In genomic region chr7:100726998-100727761, GRCh38 we compare ENCODE assay signal across 17 cellular contexts. TPM values are rescaled to one million over a fixed set of nuclear protein-coding genes. Genes with fewer than 3 reads are reported as not detected.
A peak's percentile ranks its signal among the peaks of the same experiment; 100 is the strongest.
DNase-seq lines count a peak whose midpoint lies in the region; ATAC-seq and TF ChIP-seq lines count a peak whose summit lies in the region.
"Had no signal": no experiment of that assay in that cellular context is flagged by ENCODE, and none has a peak within 500 bp of the region (broad histone marks: within the 10 kb centered on the region; RNA-seq: fewer than 3 reads in every experiment).

No MANE protein-coding gene starts in this region.

- no peaks in the 10 kb centered on the region for H3K36me3 ChIP-seq in BLaER1
- no peaks in the 10 kb centered on the region for H3K36me3 ChIP-seq in SJSA1
- no peaks in the 10 kb centered on the region for H3K36me3 ChIP-seq in sigmoid colon

- H4K20me1 ChIP-seq in BLaER1: no peaks in the 10 kb centered on the region

- no peak for TF ChIP-seq EP300 in sigmoid colon (IDR thresholded peaks at IDR 0.05)

- ATAC-seq in GM18511 (IDR thresholded peaks at IDR 0.05; ENCODE audit: unreplicated experiment) (no peak), HG03135 (IDR thresholded peaks at IDR 0.05; ENCODE audit: unreplicated experiment) (no peak)

- H3K9me3 ChIP-seq in BLaER1: no peaks in the 10 kb centered on the region
- 0 out of 2 replicates have a peak, but pooled peaks cover 3% of the 10 kb centered on the region for H3K9me3 ChIP-seq in SJSA1 (replicated peaks)
- no peaks in the 10 kb centered on the region for H3K9me3 ChIP-seq in sigmoid colon

- TF ChIP-seq POLR2A in sigmoid colon (IDR thresholded peaks at IDR 0.05): no peak

- peaks cover 28% of the 10 kb centered on the region for H3K27me3 Mint-ChIP-seq in progenitor cell of endocrine pancreas

- DNase-seq in SJSA1 (ENCODE audit: low read depth in 1 of 2, low spot score in 2 of 2): peak in 1 of 2 experiments; percentile 28
- peak; percentile 77 for DNase-seq in fibroblast of the conjunctiva (ENCODE audit: low read depth)
- peak; percentile 79 for DNase-seq in sigmoid colon
- DNase-seq in progenitor cell of endocrine pancreas (ENCODE audit: low spot score, unreplicated experiment): no peak
- no peak for DNase-seq in NCI-H1092 treated with DMSO at 0.1 percent for 48 hours (lab: John Stamatoyannopoulos, UW)
- DNase-seq: activated CD8-positive, alpha-beta memory T cell treated with anti-CD3 and anti-CD28 coated beads, Interleukin-2, amount 50 U/mL, for 4 hours; CD4-positive, alpha-beta T cell; stimulated activated CD8-positive, alpha-beta memory T cell treated with anti-CD3 and anti-CD28 coated beads, Interleukin-4, amount 100 ng/mL, for 48 hours had no signal

- H3K27me3 ChIP-seq in BLaER1 (peaks cover 13% of the 10 kb centered on the region; the same call in 1 of the 2 replicates), SJSA1 (replicated peaks) (no peaks in the 10 kb centered on the region), sigmoid colon (peaks cover 4 to 20% (median 4%) of the 10 kb centered on the region in 3 donors)

- no peak overlapping the region for H3K4me3 Mint-ChIP-seq in progenitor cell of endocrine pancreas (ENCODE audit: low read depth)
- H3K4me3 Mint-ChIP-seq: activated naive CD4-positive, alpha-beta T cell treated with anti-CD3 and anti-CD28 coated beads, Interleukin-2, amount 50 U/mL, for 24 hours; CD4-positive, alpha-beta T cell; mesothelial cell of epicardium had no signal

- no peak overlapping the region for H3K4me3 ChIP-seq in BLaER1
- no peak overlapping the region for H3K4me3 ChIP-seq in SJSA1
- H3K4me3 ChIP-seq in sigmoid colon: no peak overlapping the region

- TF ChIP-seq CTCF in sigmoid colon (IDR thresholded peaks at IDR 0.05) (no peak), progenitor cell of endocrine pancreas (IDR thresholded peaks at IDR 0.05; ENCODE audit: unreplicated experiment) (no peak)

- H3K9me3 Mint-ChIP-seq in progenitor cell of endocrine pancreas (ENCODE audit: low read depth): no peaks in the 10 kb centered on the region
- H3K9me3 Mint-ChIP-seq: activated naive CD4-positive, alpha-beta T cell treated with anti-CD3 and anti-CD28 coated beads, Interleukin-2, amount 50 U/mL, for 24 hours; CD4-positive, alpha-beta T cell; mesothelial cell of epicardium had no signal

- 0 out of 2 replicates have a peak overlapping the region, but pooled peaks have one; percentile 8 for H3K9ac ChIP-seq in BLaER1
- H3K9ac ChIP-seq: parathyroid adenoma had no signal

- H3K4me2 ChIP-seq in BLaER1: no peak overlapping the region

- H3K4me1 ChIP-seq in BLaER1 (no peaks in the 10 kb centered on the region), SJSA1 (replicated peaks) (peaks cover 24% of the 10 kb centered on the region), sigmoid colon (peaks cover 0 to 13% (median 3%) of the 10 kb centered on the region in 4 donors)
- H3K4me1 ChIP-seq: parathyroid adenoma had no signal

- 64 to 66% methylated on average over 12 of the region's 12 CpGs for WGBS in sigmoid colon, 2 donors

- intact Hi-C loops in sigmoid colon (cut with DNase I): no loop called here

- H3K27ac Mint-ChIP-seq in progenitor cell of endocrine pancreas: no peak overlapping the region
- H3K27ac Mint-ChIP-seq: activated naive CD4-positive, alpha-beta T cell treated with anti-CD3 and anti-CD28 coated beads, Interleukin-2, amount 50 U/mL, for 24 hours; CD4-positive, alpha-beta T cell; mesothelial cell of epicardium had no signal

- no peak overlapping the region for H3K27ac ChIP-seq in BLaER1
- H3K27ac ChIP-seq in SJSA1: peak overlapping the region; percentile 22; the same call in 1 of the 2 replicates
- H3K27ac ChIP-seq in sigmoid colon: peak overlapping the region in 1 of 4 donors; percentile 21
- H3K27ac ChIP-seq: parathyroid adenoma, VCaP had no signal

- no peaks in the 10 kb centered on the region for H3K36me3 Mint-ChIP-seq in progenitor cell of endocrine pancreas (ENCODE audit: insufficient read depth)
- H3K36me3 Mint-ChIP-seq: activated naive CD4-positive, alpha-beta T cell treated with anti-CD3 and anti-CD28 coated beads, Interleukin-2, amount 50 U/mL, for 24 hours; mesothelial cell of epicardium had no signal

- H3K4me1 Mint-ChIP-seq in progenitor cell of endocrine pancreas (ENCODE audit: low read depth): no peaks in the 10 kb centered on the region

RNA-seq across cellular contexts. Expression of gene ZAN, which starts 6.2 kb away (rescaled TPM):
- total RNA-seq in SJSA1 (2014; rRNA removed; shearing (Covaris generic)): not detected in 2 replicates
- not detected for total RNA-seq in sigmoid colon
- not detected for polyA plus RNA-seq in sigmoid colon
- not detected in 2 replicates for total RNA-seq in progenitor cell of endocrine pancreas
- total RNA-seq: CD4-positive, alpha-beta T cell; chondrocyte; mesothelial cell of epicardium; ureter had no signal

RNA-seq across cellular contexts. Expression of gene EPO, which starts 6.9 kb away (rescaled TPM):
- total RNA-seq in SJSA1 (2014; rRNA removed; shearing (Covaris generic)): not detected in 2 replicates
- total RNA-seq in sigmoid colon (not detected), progenitor cell of endocrine pancreas (0.22 and 0.29 TPM in 2 replicates)
- not detected for polyA plus RNA-seq in sigmoid colon
- total RNA-seq: CD4-positive, alpha-beta T cell; chondrocyte had no signal

RNA-seq across cellular contexts. Expression of gene POP7, which starts 21.3 kb away (rescaled TPM):
- total RNA-seq in SJSA1 (2014; rRNA removed; shearing (Covaris generic)): 56.0 and 72.0 TPM in 2 replicates
- total RNA-seq in sigmoid colon: 10 to 100 TPM; 20.5 to 39.5 (median 31.7) TPM
- polyA plus RNA-seq in sigmoid colon: 10 to 100 TPM; 43.5 to 46.2 (median 44.4) TPM
- total RNA-seq in progenitor cell of endocrine pancreas: 30.2 and 33.7 TPM in 2 replicates

RNA-seq across cellular contexts. Expression of gene GIGYF1, which starts 33.1 kb away (rescaled TPM):
- 9.9 and 15.5 TPM in 2 replicates for total RNA-seq in SJSA1 (2014; rRNA removed; shearing (Covaris generic))
- total RNA-seq in sigmoid colon (10 to 100 TPM; 24.8 to 47.1 (median 26.6) TPM), progenitor cell of endocrine pancreas (89.3 and 95.1 TPM in 2 replicates)
- 10 to 100 TPM in 1 of 3 donors, 1 to 10 TPM in 2; 3.5 to 27.9 (median 4.8) TPM for polyA plus RNA-seq in sigmoid colon

RNA-seq across cellular contexts. Expression of gene GNB2, which starts 53.6 kb away (rescaled TPM):
- 63.4 and 70.6 TPM in 2 replicates for total RNA-seq in SJSA1 (2014; rRNA removed; shearing (Covaris generic))
- total RNA-seq in sigmoid colon: 100 to 1,000 TPM; 133 to 199 (median 163) TPM
- 100 to 1,000 TPM; 230 to 286 (median 236) TPM for polyA plus RNA-seq in sigmoid colon
- total RNA-seq in progenitor cell of endocrine pancreas: 160 and 167 TPM in 2 replicates

Comparison
In these comparisons a context has a peak if more than half of its experiments do, and no peak if none do; other contexts are left out.
1. DNase-seq: peak in fibroblast of the conjunctiva (single experiment) and sigmoid colon (single experiment); none in progenitor cell of endocrine pancreas (single experiment) and NCI-H1092 treated with DMSO at 0.1 percent for 48 hours (single experiment).